In genomic region chr18:3652380-3653262, GRCh38 we compare ENCODE assay signal across 9 cellular contexts.
A peak's percentile ranks its signal among the peaks of the same experiment; 100 is the strongest.
DNase-seq lines count a peak whose midpoint lies in the region; ATAC-seq and TF ChIP-seq lines count a peak whose summit lies in the region.
"Had no signal": no experiment of that assay in that cellular context is flagged by ENCODE, and none has a peak within 500 bp of the region (broad histone marks: within the 10 kb centered on the region; RNA-seq: fewer than 3 reads in every experiment).

No MANE protein-coding gene starts in this region.

- H3K36me3 ChIP-seq in heart right ventricle, result no peaks in the 10 kb centered on the region

- no peaks in the 10 kb centered on the region for H3K27me3 ChIP-seq in heart right ventricle

- 68 to 76% methylated on average over 13 of the region's 13 CpGs for WGBS in heart right ventricle, 2 donors

- H3K4me1 Mint-ChIP-seq in activated T-helper 2 cell treated with anti-CD3 and anti-CD28 coated beads, Interferon-gamma antibody, Interleukin-2, Interleukin-4, amounts not matched to agents 10 μg/mL and 5 μg/mL and 100 μg/mL, durations not matched to agents 14 hours and 24 hours and 36 hours (ENCODE audit: low read depth), result peaks cover 53% of the 10 kb centered on the region

- H3K4me3 Mint-ChIP-seq in activated T-helper 2 cell treated with anti-CD3 and anti-CD28 coated beads, Interferon-gamma antibody, Interleukin-2, Interleukin-4, amounts not matched to agents 10 μg/mL and 5 μg/mL and 100 μg/mL, durations not matched to agents 14 hours and 24 hours and 36 hours (ENCODE audit: low read depth), result peak overlapping the region; percentile 60

- peaks cover 0 to 46% (median 3%) of the 10 kb centered on the region in 9 donors for H3K4me1 ChIP-seq in heart right ventricle

- H3K9me3 Mint-ChIP-seq in activated T-helper 2 cell treated with anti-CD3 and anti-CD28 coated beads, Interferon-gamma antibody, Interleukin-2, Interleukin-4, amounts not matched to agents 10 μg/mL and 5 μg/mL and 100 μg/mL, durations not matched to agents 14 hours and 24 hours and 36 hours, result no peaks in the 10 kb centered on the region

- H3K9me3 ChIP-seq in heart right ventricle, result no peaks in the 10 kb centered on the region

- peak overlapping the region; percentile 92 for H3K27ac Mint-ChIP-seq in activated T-helper 2 cell treated with anti-CD3 and anti-CD28 coated beads, Interferon-gamma antibody, Interleukin-2, Interleukin-4, amounts not matched to agents 10 μg/mL and 5 μg/mL and 100 μg/mL, durations not matched to agents 14 hours and 24 hours and 36 hours

- intact Hi-C loops in activated T-helper 2 cell treated with anti-CD3 and anti-CD28 coated beads, Interferon-gamma antibody, Interleukin-2, Interleukin-4, amounts not matched to agents 10 μg/mL and 5 μg/mL and 100 μg/mL, durations not matched to agents 14 hours and 24 hours and 36 hours (cut with micrococcal nuclease), result loop anchor here (1.0 to 2.0 kb wide), 6 partner anchors 10 to 200 kb away; no protein-coding TSS in a partner anchor
- intact Hi-C loops in heart right ventricle (cut with DNase I), result no loop called here

- ATAC-seq in heart right ventricle, result peak; percentile 38 to 96 (median 82)
- ATAC-seq in HG03135 (IDR thresholded peaks at IDR 0.05; ENCODE audit: unreplicated experiment), result no peak
- no peak for ATAC-seq in GM18870 (IDR thresholded peaks at IDR 0.05; ENCODE audit: unreplicated experiment)
- ATAC-seq in HG02759 (IDR thresholded peaks at IDR 0.05; ENCODE audit: unreplicated experiment), result no peak

- H3K4me3 ChIP-seq in heart right ventricle, result no peak overlapping the region
- H3K4me3 ChIP-seq: skin epidermis had no signal

- H3K27ac ChIP-seq in heart right ventricle, result peak overlapping the region in 5 of 10 donors; percentile 2 to 72 (median 40)

- TF ChIP-seq CTCF in heart right ventricle (IDR thresholded peaks at IDR 0.05), result no peak

- H3K27me3 Mint-ChIP-seq in activated T-helper 2 cell treated with anti-CD3 and anti-CD28 coated beads, Interferon-gamma antibody, Interleukin-2, Interleukin-4, amounts not matched to agents 10 μg/mL and 5 μg/mL and 100 μg/mL, durations not matched to agents 14 hours and 24 hours and 36 hours (ENCODE audit: low read depth), result no peaks in the 10 kb centered on the region

- peaks cover 4% of the 10 kb centered on the region for H3K36me3 Mint-ChIP-seq in activated T-helper 2 cell treated with anti-CD3 and anti-CD28 coated beads, Interferon-gamma antibody, Interleukin-2, Interleukin-4, amounts not matched to agents 10 μg/mL and 5 μg/mL and 100 μg/mL, durations not matched to agents 14 hours and 24 hours and 36 hours (ENCODE audit: low read depth)

- DNase-seq in EL (peak; percentile 98), NCI-H69 (lab: John Stamatoyannopoulos, UW) (peak; percentile 60), heart right ventricle (peak; percentile 38 to 58)
- peak; percentile 34 for DNase-seq in activated T-helper 2 cell treated with anti-CD3 and anti-CD28 coated beads, Interferon-gamma antibody, Interleukin-2, Interleukin-4, amounts not matched to agents 10 μg/mL and 5 μg/mL and 100 μg/mL, durations not matched to agents 14 hours and 24 hours and 36 hours (ENCODE audit: low spot score)
- DNase-seq in stimulated activated CD4-positive, alpha-beta T cell treated with anti-CD3 and anti-CD28 coated beads, Interleukin-12 subunit alpha, Interleukin-12 subunit beta, amount 100 ng/mL, for 48 hours (ENCODE audit: low read depth in 2 of 3, low spot score in 1 of 3), result peak; percentile 70 to 78 (median 77)

Comparison
In these comparisons a context has a peak if more than half of its experiments do, and no peak if none do; other contexts are left out.
1. DNase-seq: peak in every context shown above with its lines; median percentile 98 in EL; 77 in stimulated activated CD4-positive, alpha-beta T cell treated with anti-CD3 and anti-CD28 coated beads, Interleukin-12 subunit alpha, Interleukin-12 subunit beta, amount 100 ng/mL, for 48 hours; 60 in NCI-H69; 48 in heart right ventricle; 34 in activated T-helper 2 cell treated with anti-CD3 and anti-CD28 coated beads, Interferon-gamma antibody, Interleukin-2, Interleukin-4, amounts not matched to agents 10 μg/mL and 5 μg/mL and 100 μg/mL, durations not matched to agents 14 hours and 24 hours and 36 hours.
2. ATAC-seq: peak in heart right ventricle (8 of 8); none in HG03135 (single experiment), GM18870 (single experiment) and HG02759 (single experiment).